ENCODE assay signal across 12 cellular contexts in genomic region chr1:172383541-172383940, GRCh38. TPM values are rescaled to one million over a fixed set of nuclear protein-coding genes. Genes with fewer than 3 reads are reported as not detected.
A peak's percentile ranks its signal among the peaks of the same experiment; 100 is the strongest.
DNase-seq lines count a peak whose midpoint lies in the region; ATAC-seq and TF ChIP-seq lines count a peak whose summit lies in the region.
"Had no signal": no experiment of that assay in that cellular context is flagged by ENCODE, and none has a peak within 500 bp of the region (broad histone marks: within the 10 kb centered on the region; RNA-seq: fewer than 3 reads in every experiment).

No MANE protein-coding gene starts in this region.

- no peaks in the 10 kb centered on the region for H3K36me3 ChIP-seq in thoracic aorta

- DNase-seq in H4 (ENCODE audit: low spot score) = peak; percentile 22
- peak; percentile 78 for DNase-seq in astrocyte of the hippocampus (ENCODE audit: low read depth, low spot score)
- peak; percentile 56 for DNase-seq in kidney glomerular epithelial cell (lab: John Stamatoyannopoulos, UW)
- DNase-seq in thoracic aorta (ENCODE audit: low spot score) = no peak
- no peak for DNase-seq in foreskin melanocyte
- DNase-seq in globus pallidus (ENCODE audit: low spot score) = no peak
- no peak for DNase-seq in DMS 273 treated with DMSO at 0.1 percent for 48 hours (lab: John Stamatoyannopoulos, UW)
- DNase-seq: NCI-H2171; stimulated activated CD4-positive, alpha-beta T cell treated with anti-CD3 and anti-CD28 coated beads, Interleukin-15, amount 100 ng/mL, for 24 hours; stimulated activated naive CD4-positive, alpha-beta T cell treated with Interleukin-2 at 50 U/mL for 16 hours had no signal

- H3K4me3 ChIP-seq in thoracic aorta = peak overlapping the region; percentile 56

- H3K9me3 ChIP-seq in thoracic aorta = no peaks in the 10 kb centered on the region

- no peaks in the 10 kb centered on the region for H3K27me3 ChIP-seq in thoracic aorta (replicated peaks; ENCODE audit: insufficient read depth)

- H3K27ac ChIP-seq in thoracic aorta = peak overlapping the region; percentile 63 to 64
- H3K27ac ChIP-seq: VCaP had no signal

- H3K4me1 ChIP-seq in thoracic aorta (ENCODE audit: control insufficient read depth in 1 of 2, low read depth in 2 of 2) = peaks cover 9 to 32% of the 10 kb centered on the region in 2 donors

- TF ChIP-seq CTCF in thoracic aorta (IDR thresholded peaks at IDR 0.05) = no peak

- no peak for ATAC-seq in thoracic aorta (ENCODE audit: insufficient number of reproducible peaks, low FRiP score, low read depth)

RNA-seq across cellular contexts. Expression of gene C1orf105, which starts 36.9 kb away (rescaled TPM):
- total RNA-seq in H4 (2014; rRNA removed; shearing (Covaris generic)) = not detected in 2 replicates
- total RNA-seq in thoracic aorta = not detected
- total RNA-seq: activated T-helper 2 cell treated with anti-CD3 and anti-CD28 coated beads, Interferon-gamma antibody, Interleukin-2, Interleukin-4, amounts not matched to agents 10 μg/mL and 5 μg/mL and 100 μg/mL, durations not matched to agents 14 hours and 24 hours and 36 hours had no signal

Comparison
In these comparisons a context has a peak if more than half of its experiments do, and no peak if none do; other contexts are left out.
1. DNase-seq: peak in H4 (single experiment), astrocyte of the hippocampus (single experiment) and kidney glomerular epithelial cell (single experiment); none in thoracic aorta (single experiment), foreskin melanocyte (single experiment), globus pallidus (single experiment) and DMS 273 treated with DMSO at 0.1 percent for 48 hours (single experiment).